Comparison of ENCODE assay signal across 8 cellular contexts in the genomic region with DNA sequence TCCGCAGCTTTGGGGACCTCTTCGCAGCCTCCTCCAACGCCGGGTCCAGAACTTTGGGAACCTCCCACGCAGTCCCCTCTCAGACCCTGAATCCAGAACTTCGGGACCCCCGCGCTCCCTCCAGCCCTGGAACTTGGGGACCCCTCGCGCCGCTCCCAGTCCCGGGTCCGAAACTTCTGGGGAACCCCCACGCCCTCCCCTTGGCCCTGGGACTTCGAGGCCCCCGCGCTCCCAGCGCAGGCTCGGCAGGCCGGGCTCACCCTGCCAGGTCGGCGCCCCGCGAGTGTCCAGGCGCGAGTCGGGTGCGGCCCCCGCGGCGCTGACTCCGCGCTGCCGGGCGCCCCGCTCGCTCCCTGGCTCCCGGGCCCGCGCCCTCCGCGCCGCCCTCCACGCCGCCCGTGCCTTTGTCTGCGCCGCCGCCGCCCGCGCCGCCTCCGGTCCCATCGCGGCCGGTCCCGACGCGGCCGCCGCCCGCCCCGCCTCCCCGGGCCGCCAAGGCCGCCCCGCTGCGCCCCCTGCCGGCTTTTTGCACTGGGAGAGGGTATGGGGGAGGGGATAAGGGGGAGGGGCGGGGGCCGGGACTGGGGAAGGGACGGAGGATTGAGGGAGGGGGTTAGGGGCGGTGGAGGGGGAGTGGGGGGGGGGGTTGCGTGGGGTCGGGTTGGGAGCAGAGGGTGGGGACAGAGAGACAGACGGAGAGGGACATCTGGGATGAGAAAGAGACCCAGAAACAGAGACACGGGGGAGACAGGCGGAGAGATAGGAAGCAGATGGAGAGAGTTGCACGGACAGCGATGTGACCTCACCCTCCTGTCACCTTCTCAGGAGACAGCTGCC. TPM values are rescaled to one million over a fixed set of nuclear protein-coding genes. Genes with fewer than 3 reads are reported as not detected.
DNase-seq lines count a peak whose midpoint lies in the region; ATAC-seq, FAIRE-seq and TF ChIP-seq lines count a peak whose summit lies in the region.

Gene HOMER3, minus strand, starts transcription at position 427 of the 837 bp plus-strand sequence. CDS start 2,235 bp downstream, outside the sequence.

- peaks cover 4% of the 10 kb centered on the region; the same call in 1 of the 2 replicates for H3K9me3 ChIP-seq in AG04450 (ENCODE audit: control insufficient read depth, insufficient read depth, low read length)

- CTCF ChIA-PET in AG04450 (lab: Charles Lee), result interaction anchor here (0.9 kb wide), 1 partner anchor 46 kb away, joined by 5 read pairs; no protein-coding TSS in a partner anchor

- no peaks in the 10 kb centered on the region for H3K27me3 ChIP-seq in AG04450 (ENCODE audit: control insufficient read depth, insufficient read depth, low read length)

- TF ChIP-seq CTCF in AG04450 (IDR thresholded peaks at IDR 0.05; ENCODE audit: low read depth, low read length) (peak; percentile 28; the same call in 1 of the 2 replicates), epithelial cell of proximal tubule (conservative IDR thresholded peaks at IDR 0.05; ENCODE audit: low read depth, low read length) (peak; percentile 35)

- ATAC-seq in GM21786 (IDR thresholded peaks at IDR 0.05; ENCODE audit: unreplicated experiment), result no peak

- H3K4me3 ChIP-seq in AG04450 (ENCODE audit: low read depth, low read length) (peak within 1 kb of the TSS; percentile 90), epithelial cell of proximal tubule (ENCODE audit: low read depth, low read length) (peak within 1 kb of the TSS; percentile 98)

- POLR2A ChIA-PET in AG04450 (lab: Yijun Ruan, JAX), result no interaction called here

- peak within 1 kb of the TSS; percentile 70 for H3K27ac ChIP-seq in AG04450 (ENCODE audit: low read depth, low read length)

- DNase-seq in AG04450 (ENCODE audit: low read depth, low spot score), result no peak
- peak; percentile 85 for DNase-seq in GM19239 (ENCODE audit: insufficient read length, low spot score)
- peak; percentile 73 for DNase-seq in NOMO-1 treated with DMSO at 0.1 percent for 48 hours (lab: John Stamatoyannopoulos, UW; ENCODE audit: unreplicated experiment)
- peak; percentile 80 for DNase-seq in activated T-cell treated with anti-CD3 and anti-CD28 coated beads, Interleukin-2, amount 50 U/mL, for 1 hour
- no peak for DNase-seq in epithelial cell of proximal tubule (ENCODE audit: low read depth)
- DNase-seq in mucosa of gallbladder (ENCODE audit: low spot score), result peak; percentile 77
- peak; percentile 56 to 60 for DNase-seq in stimulated activated CD8-positive, alpha-beta memory T cell treated with anti-CD3 and anti-CD28 coated beads, Interleukin-4, amount 100 ng/mL, for 1 hour (ENCODE audit: low read depth in 2 of 2, low spot score in 1 of 2)

- no peak for FAIRE-seq in GM19239 (lab: Jason Lieb, UNC)

RNA-seq across cellular contexts. Expression of gene HOMER3, which starts in this region (rescaled TPM):
- polyA plus RNA-seq in AG04450 (2011; rRNA removed), result 29.0 and 45.3 TPM in 2 replicates
- 46.7 and 58.3 TPM in 2 replicates for polyA minus RNA-seq in AG04450 (2011; rRNA and poly(A)+ RNA removed)
- total RNA-seq in epithelial cell of proximal tubule (85.9 and 106 TPM in 2 replicates), mucosa of gallbladder (24.5 TPM)

Comparison
In these comparisons a context has a peak if more than half of its experiments do, and no peak if none do; other contexts are left out.
1. DNase-seq: peak in GM19239 (single experiment), NOMO-1 treated with DMSO at 0.1 percent for 48 hours (single experiment), activated T-cell treated with anti-CD3 and anti-CD28 coated beads, Interleukin-2, amount 50 U/mL, for 1 hour (single experiment), mucosa of gallbladder (single experiment) and stimulated activated CD8-positive, alpha-beta memory T cell treated with anti-CD3 and anti-CD28 coated beads, Interleukin-4, amount 100 ng/mL, for 1 hour (2 of 2); none in AG04450 (single experiment) and epithelial cell of proximal tubule (single experiment).